25 cellular contexts compared by ENCODE assay signal in genomic region chr6:31383149-31383548, GRCh38. TPM values are rescaled to one million over a fixed set of nuclear protein-coding genes. Genes with fewer than 3 reads are reported as not detected.
DNase-seq lines count a peak whose midpoint lies in the region; ATAC-seq, FAIRE-seq and TF ChIP-seq lines count a peak whose summit lies in the region.
"Had no signal": no experiment of that assay in that cellular context is flagged by ENCODE, and none has a peak within 500 bp of the region (broad histone marks: within the 10 kb centered on the region; RNA-seq: fewer than 3 reads in every experiment).

No MANE protein-coding gene starts in this region.

- H3K9me3 Mint-ChIP-seq in osteocyte (ENCODE audit: unreplicated experiment): no peaks in the 10 kb centered on the region
- H3K9me3 Mint-ChIP-seq in naive thymus-derived CD4-positive, alpha-beta T cell: no peaks in the 10 kb centered on the region
- H3K9me3 Mint-ChIP-seq: endodermal cell; H9; T-helper 2 cell treated with Interferon-gamma antibody and Interleukin-4, amounts not matched to agents 5 μg/mL and 100 μg/mL, for 36 hours had no signal

- TF ChIP-seq RAD21 in HepG2 (CRISPR knock-in tag; IDR thresholded peaks at IDR 0.05): no peak

- H3K27ac Mint-ChIP-seq in osteocyte (ENCODE audit: unreplicated experiment): no peak overlapping the region
- H3K27ac Mint-ChIP-seq in naive thymus-derived CD4-positive, alpha-beta T cell: no peak overlapping the region
- H3K27ac Mint-ChIP-seq: endodermal cell; H9; neural progenitor cell; T-helper 2 cell treated with Interferon-gamma antibody and Interleukin-4, amounts not matched to agents 5 μg/mL and 100 μg/mL, for 36 hours had no signal

- intact Hi-C loops in HepG2 (cut with micrococcal nuclease; ENCODE audit: unreplicated experiment): no loop called here
- intact Hi-C loops in right lobe of liver (cut with DNase I): no loop called here
- intact Hi-C loops in esophagus muscularis mucosa (cut with DNase I): no loop called here
- intact Hi-C loops in naive thymus-derived CD4-positive, alpha-beta T cell (cut with micrococcal nuclease): no loop called here

- TF ChIP-seq CTCF in HepG2 (CRISPR knock-in tag; IDR thresholded peaks at IDR 0.05) (no peak), right lobe of liver (IDR thresholded peaks at IDR 0.05) (no peak), esophagus muscularis mucosa (IDR thresholded peaks at IDR 0.05) (no peak), osteocyte (IDR thresholded peaks at IDR 0.05) (no peak)

- H3K4me2 ChIP-seq in HepG2 (ENCODE audit: low read depth, low read length): no peak overlapping the region
- H3K4me2 ChIP-seq: neural progenitor cell had no signal

- H3K27me3 ChIP-seq in HepG2 (ENCODE audit: control insufficient read depth in 1 of 2, insufficient read depth in 2 of 2, low read length in 2 of 2) (peaks cover 2 to 29% of the 10 kb centered on the region in 2 experiments; a peak in 4 of 5 replicates), right lobe of liver (no peaks in the 10 kb centered on the region), esophagus muscularis mucosa (peaks cover 0 to 30% (median 0%) of the 10 kb centered on the region in 4 donors)
- H3K27me3 ChIP-seq in naive thymus-derived CD4-positive, alpha-beta T cell (ENCODE audit: control insufficient read depth in 2 of 2, insufficient read depth in 2 of 2, low read length in 2 of 2): peaks cover 0 to 3% of the 10 kb centered on the region in 2 donors
- H3K27me3 ChIP-seq: ascending aorta, neural progenitor cell, upper lobe of left lung had no signal

- in situ Hi-C loops in HepG2 (cut with HindIII; ENCODE audit: extremely low pct_ligation_motif_present, low pct_unique_long_range_greater_than_20kb): no loop called here

- no peak overlapping the region for H2AFZ ChIP-seq in HepG2 (ENCODE audit: low read length)
- H2AFZ ChIP-seq: neural progenitor cell had no signal

- TF ChIP-seq POLR2A in HepG2 (IDR thresholded peaks at IDR 0.05; ENCODE audit: insufficient read depth in 1 of 2, low read depth in 2 of 2, low read length in 2 of 2) (no peak), right lobe of liver (IDR thresholded peaks at IDR 0.05) (no peak), esophagus muscularis mucosa (IDR thresholded peaks at IDR 0.05; ENCODE audit: low read depth) (no peak)

- CTCF ChIA-PET in HepG2 (lab: Yijun Ruan, JAX; ENCODE audit: low intra/inter-chr PET ratio, low total read pairs): no interaction called here
- CTCF ChIA-PET in naive thymus-derived CD4-positive, alpha-beta T cell (lab: Charles Lee): no interaction called here

- H3K27me3 Mint-ChIP-seq in osteocyte (ENCODE audit: unreplicated experiment): peaks cover 58% of the 10 kb centered on the region
- H3K27me3 Mint-ChIP-seq in naive thymus-derived CD4-positive, alpha-beta T cell: peaks cover 8 to 40% (median 16%) of the 10 kb centered on the region in 5 donors

- POLR2A ChIA-PET in HepG2 (lab: Yijun Ruan, JAX): no interaction called here
- POLR2A ChIA-PET in naive thymus-derived CD4-positive, alpha-beta T cell (lab: Charles Lee): no interaction called here

- TF ChIP-seq EP300 in HepG2 (IDR thresholded peaks at IDR 0.05; ENCODE audit: low read depth in 2 of 2, low read length in 2 of 2) (no peak), HepG2 (CRISPR knock-in tag; IDR thresholded peaks at IDR 0.05; ENCODE audit: borderline replicate concordance) (no peak), esophagus muscularis mucosa (IDR thresholded peaks at IDR 0.05) (no peak)

- H3K9ac ChIP-seq in HepG2 (ENCODE audit: insufficient read depth, low read depth, low read length): no peak overlapping the region
- H3K9ac ChIP-seq: neural progenitor cell had no signal

- no peaks in the 10 kb centered on the region for H3K4me1 Mint-ChIP-seq in osteocyte (ENCODE audit: unreplicated experiment)
- H3K4me1 Mint-ChIP-seq in naive thymus-derived CD4-positive, alpha-beta T cell: peaks cover 0 to 2% (median 0%) of the 10 kb centered on the region in 7 donors

- H4K20me1 ChIP-seq in HepG2 (ENCODE audit: insufficient read depth, low read length): no peaks in the 10 kb centered on the region

- H3K27ac ChIP-seq in HepG2 (ENCODE audit: extremely low read length, insufficient read depth, low read length) (no peak overlapping the region), right lobe of liver (no peak overlapping the region), esophagus muscularis mucosa (replicated peaks in 1 of 4) (no peak overlapping the region)
- H3K27ac ChIP-seq in naive thymus-derived CD4-positive, alpha-beta T cell (ENCODE audit: low read depth, low read length): no peak overlapping the region
- H3K27ac ChIP-seq: ascending aorta, neural progenitor cell, SJSA1, upper lobe of left lung had no signal

- FAIRE-seq in HepG2 (lab: Jason Lieb, UNC): no peak
- FAIRE-seq: GM19239 had no signal

- no peak overlapping the region for H3K4me3 Mint-ChIP-seq in osteocyte (ENCODE audit: unreplicated experiment)
- H3K4me3 Mint-ChIP-seq in naive thymus-derived CD4-positive, alpha-beta T cell: no peak overlapping the region
- H3K4me3 Mint-ChIP-seq: endodermal cell; H9; neural progenitor cell; T-helper 2 cell treated with Interferon-gamma antibody and Interleukin-4, amounts not matched to agents 5 μg/mL and 100 μg/mL, for 36 hours had no signal

- H3K4me3 ChIP-seq in HepG2 (replicated peaks in 1 of 3; ENCODE audit: insufficient read depth in 1 of 3, low read depth in 2 of 3, low read length in 3 of 3) (no peak overlapping the region), right lobe of liver (no peak overlapping the region), esophagus muscularis mucosa (no peak overlapping the region)
- no peak overlapping the region for H3K4me3 ChIP-seq in naive thymus-derived CD4-positive, alpha-beta T cell (ENCODE audit: low read length)
- H3K4me3 ChIP-seq: ascending aorta, neural progenitor cell, SJSA1, upper lobe of left lung had no signal

- H3K36me3 ChIP-seq in HepG2 (replicated peaks in 1 of 2; ENCODE audit: control insufficient read depth in 1 of 2, insufficient read depth in 2 of 2, low read length in 2 of 2) (no peaks in the 10 kb centered on the region), right lobe of liver (no peaks in the 10 kb centered on the region), esophagus muscularis mucosa (no peaks in the 10 kb centered on the region)
- H3K36me3 ChIP-seq in naive thymus-derived CD4-positive, alpha-beta T cell (ENCODE audit: control insufficient read depth in 2 of 3, insufficient read depth in 3 of 3, low read length in 3 of 3): no peaks in the 10 kb centered on the region
- H3K36me3 ChIP-seq: ascending aorta, neural progenitor cell, SJSA1, upper lobe of left lung had no signal

- peaks cover 23% of the 10 kb centered on the region for H3K4me1 ChIP-seq in HepG2 (ENCODE audit: insufficient read depth, low read length)
- peaks cover 0 to 12% (median 0%) of the 10 kb centered on the region in 4 donors for H3K4me1 ChIP-seq in right lobe of liver
- no peaks in the 10 kb centered on the region for H3K4me1 ChIP-seq in esophagus muscularis mucosa
- H3K4me1 ChIP-seq in naive thymus-derived CD4-positive, alpha-beta T cell (ENCODE audit: control insufficient read depth in 2 of 2, insufficient read depth in 2 of 2, low read length in 2 of 2): no peaks in the 10 kb centered on the region
- H3K4me1 ChIP-seq: ascending aorta, SJSA1 had no signal

- no peaks in the 10 kb centered on the region for H3K9me3 ChIP-seq in HepG2 (ENCODE audit: low read length)
- H3K9me3 ChIP-seq in right lobe of liver: no peaks in the 10 kb centered on the region
- H3K9me3 ChIP-seq in esophagus muscularis mucosa: no peaks in the 10 kb centered on the region
- no peaks in the 10 kb centered on the region for H3K9me3 ChIP-seq in naive thymus-derived CD4-positive, alpha-beta T cell (ENCODE audit: control insufficient read depth in 2 of 3, low read length in 3 of 3)
- H3K9me3 ChIP-seq: ascending aorta, SJSA1, upper lobe of left lung had no signal

- H3K36me3 Mint-ChIP-seq in osteocyte (ENCODE audit: unreplicated experiment): no peaks in the 10 kb centered on the region
- peaks cover 0 to 4% (median 0%) of the 10 kb centered on the region in 5 donors for H3K36me3 Mint-ChIP-seq in naive thymus-derived CD4-positive, alpha-beta T cell
- H3K36me3 Mint-ChIP-seq: neural progenitor cell had no signal

- DNase-seq in HepG2 (ENCODE audit: low spot score) (no peak), right lobe of liver (no peak), NCI-H226 (peak; percentile 58), esophagus muscularis mucosa (ENCODE audit: extremely low spot score) (peak; percentile 34), osteocyte (ENCODE audit: extremely low spot score, unreplicated experiment) (no peak)
- no peak for DNase-seq in naive thymus-derived CD4-positive, alpha-beta T cell
- DNase-seq: activated CD8-positive, alpha-beta memory T cell treated with anti-CD3 and anti-CD28 coated beads, Interleukin-2, amount 50 U/mL, for 4 hours; activated naive CD4-positive, alpha-beta T cell; DMS79; endodermal cell; foreskin melanocyte; H9; left cardiac atrium; MV-4-11; NCI-H1930; NCI-H510A treated with DMSO at 0.1 percent for 48 hours; stimulated activated naive CD4-positive, alpha-beta T cell treated with Interleukin-2 at 50 U/mL for 16 hours; upper lobe of left lung had no signal

- H3K79me2 ChIP-seq in HepG2 (ENCODE audit: insufficient read depth, low read length): no peaks in the 10 kb centered on the region

- no peak for ATAC-seq in HepG2
- ATAC-seq in right lobe of liver: no peak
- no peak for ATAC-seq in GM21515 (IDR thresholded peaks at IDR 0.05; ENCODE audit: unreplicated experiment)
- ATAC-seq in GM19035 (IDR thresholded peaks at IDR 0.05; ENCODE audit: unreplicated experiment): no peak
- ATAC-seq in naive thymus-derived CD4-positive, alpha-beta T cell: no peak
- ATAC-seq: left cardiac atrium had no signal

- no TSS peak for BruUV-seq in HepG2 (replicated peaks; lab: Mats Ljungman, UMichigan)

- 33% methylated on average over 5 of the region's 5 CpGs for WGBS in HepG2 (ENCODE audit: low lambda C conversion rate)
- 49% methylated on average over 5 of the region's 5 CpGs for WGBS in right lobe of liver (ENCODE audit: insufficient coverage, low coverage, low lambda C conversion rate, missing lambda C conversion rate)
- WGBS in esophagus muscularis mucosa: 72% methylated on average over 5 of the region's 5 CpGs

RNA-seq across cellular contexts. Expression of gene MICA, which starts 20.2 kb away (rescaled TPM):
- total RNA-seq in HepG2 (2016; rRNA removed; fragmentation: Illumina TruSeq; extraction: Trizol) (20.5 and 38.1 TPM in 2 replicates), right lobe of liver (10 to 100 TPM in 1 of 6 experiments, 1 to 10 TPM in 5; 2.5 to 10.9 (median 6.1) TPM), esophagus muscularis mucosa (10 to 100 TPM; 18.9 to 35.4 (median 22.3) TPM), osteocyte (32.2 and 33.0 TPM in 2 replicates)
- 12.0 and 12.9 TPM in 2 replicates for total RNA-seq in HepG2 (2016; cell fraction: cytosol; rRNA removed; fragmentation: Illumina TruSeq; extraction: Trizol; ENCODE audit: low read depth)
- 20.8 and 39.1 TPM in 2 replicates for total RNA-seq in HepG2 (2016; cell fraction: insoluble cytoplasmic fraction; rRNA removed; fragmentation: Illumina TruSeq; extraction: Trizol)
- 19.5 and 19.6 TPM in 2 replicates for total RNA-seq in HepG2 (2016; cell fraction: membrane; rRNA removed; fragmentation: Illumina TruSeq; extraction: Trizol)
- 32.4 and 40.0 TPM in 2 replicates for total RNA-seq in HepG2 (2016; cell fraction: nucleus; rRNA removed; fragmentation: Illumina TruSeq; extraction: Trizol)
- polyA plus RNA-seq in HepG2 (2011; rRNA removed): 21.6 and 29.3 TPM in 2 replicates
- 28.9 and 34.6 TPM in 2 replicates for polyA plus RNA-seq in HepG2 (2011; cell fraction: cytosol; rRNA removed)
- polyA plus RNA-seq in HepG2 (2011; cell fraction: nucleus; rRNA removed): 28.9 and 39.2 TPM in 2 replicates
- 19.3 and 38.6 TPM in 2 replicates for polyA plus RNA-seq in HepG2 (2012)
- 9.5 TPM in 2 replicates for polyA plus RNA-seq in HepG2 (2016; cell fraction: cytosol; fragmentation: Illumina TruSeq; extraction: Trizol; ENCODE audit: low read depth)
- polyA plus RNA-seq in HepG2 (2016; cell fraction: insoluble cytoplasmic fraction; fragmentation: Illumina TruSeq; extraction: Trizol; ENCODE audit: low read depth): 17.8 and 18.4 TPM in 2 replicates
- 13.7 and 14.7 TPM in 2 replicates for polyA plus RNA-seq in HepG2 (2016; cell fraction: membrane; fragmentation: Illumina TruSeq; extraction: Trizol; ENCODE audit: low read depth)
- polyA plus RNA-seq in HepG2 (2016; cell fraction: nucleus; fragmentation: Illumina TruSeq; extraction: Trizol; ENCODE audit: insufficient read depth, low read depth): 58.2 and 58.4 TPM in 2 replicates
- polyA minus RNA-seq in HepG2 (2011; rRNA and poly(A)+ RNA removed; ENCODE audit: low replicate concordance): 22.9 and 58.3 TPM in 2 replicates
- 11.5 and 17.3 TPM in 2 replicates for polyA minus RNA-seq in HepG2 (2011; cell fraction: cytosol; rRNA and poly(A)+ RNA removed)
- 10.6 and 18.5 TPM in 2 replicates for polyA minus RNA-seq in HepG2 (2011; cell fraction: nucleus; rRNA and poly(A)+ RNA removed)
- total RNA-seq in naive thymus-derived CD4-positive, alpha-beta T cell: 10 to 100 TPM; 12.1 to 17.4 (median 15.2) TPM
- polyA plus RNA-seq in naive thymus-derived CD4-positive, alpha-beta T cell: 1 to 10 TPM; 4.3 to 8.4 TPM

RNA-seq across cellular contexts. Expression of gene HLA-B, which starts 26.2 kb away (rescaled TPM):
- total RNA-seq in HepG2 (2016; rRNA removed; fragmentation: Illumina TruSeq; extraction: Trizol): 15.5 and 35.3 TPM in 2 replicates
- 4.5 and 5.9 TPM in 2 replicates for total RNA-seq in HepG2 (2016; cell fraction: cytosol; rRNA removed; fragmentation: Illumina TruSeq; extraction: Trizol; ENCODE audit: low read depth)
- total RNA-seq in HepG2 (2016; cell fraction: insoluble cytoplasmic fraction; rRNA removed; fragmentation: Illumina TruSeq; extraction: Trizol): 21.5 and 54.7 TPM in 2 replicates
- total RNA-seq in HepG2 (2016; cell fraction: membrane; rRNA removed; fragmentation: Illumina TruSeq; extraction: Trizol): 7.5 and 8.0 TPM in 2 replicates
- 40.3 and 68.5 TPM in 2 replicates for total RNA-seq in HepG2 (2016; cell fraction: nucleus; rRNA removed; fragmentation: Illumina TruSeq; extraction: Trizol)
- 88.9 and 228 TPM in 2 replicates for polyA plus RNA-seq in HepG2 (2011; rRNA removed)
- polyA plus RNA-seq in HepG2 (2011; cell fraction: cytosol; rRNA removed): 88.0 and 248 TPM in 2 replicates
- 72.3 and 226 TPM in 2 replicates for polyA plus RNA-seq in HepG2 (2011; cell fraction: nucleus; rRNA removed)
- 132 and 223 TPM in 2 replicates for polyA plus RNA-seq in HepG2 (2012)
- polyA plus RNA-seq in HepG2 (2016; cell fraction: cytosol; fragmentation: Illumina TruSeq; extraction: Trizol; ENCODE audit: low read depth): 8.8 and 12.2 TPM in 2 replicates
- polyA plus RNA-seq in HepG2 (2016; cell fraction: insoluble cytoplasmic fraction; fragmentation: Illumina TruSeq; extraction: Trizol; ENCODE audit: low read depth): 21.0 and 27.1 TPM in 2 replicates
- polyA plus RNA-seq in HepG2 (2016; cell fraction: membrane; fragmentation: Illumina TruSeq; extraction: Trizol; ENCODE audit: low read depth): 7.9 and 9.2 TPM in 2 replicates
- polyA plus RNA-seq in HepG2 (2016; cell fraction: nucleus; fragmentation: Illumina TruSeq; extraction: Trizol; ENCODE audit: insufficient read depth, low read depth): 79.7 and 85.9 TPM in 2 replicates
- 49.6 and 219 TPM in 2 replicates for polyA minus RNA-seq in HepG2 (2011; rRNA and poly(A)+ RNA removed; ENCODE audit: low replicate concordance)
- polyA minus RNA-seq in HepG2 (2011; cell fraction: cytosol; rRNA and poly(A)+ RNA removed): 19.6 and 37.6 TPM in 2 replicates
- 4.6 and 44.0 TPM in 2 replicates for polyA minus RNA-seq in HepG2 (2011; cell fraction: nucleus; rRNA and poly(A)+ RNA removed)
- total RNA-seq in right lobe of liver: 1,000 to 10,000 TPM in 1 of 6 experiments, 100 to 1,000 TPM in 5; 232 to 1,122 (median 585) TPM
- 100 to 1,000 TPM; 336 to 628 (median 502) TPM for total RNA-seq in esophagus muscularis mucosa
- total RNA-seq in osteocyte: 642 and 768 TPM in 2 replicates
- total RNA-seq in naive thymus-derived CD4-positive, alpha-beta T cell: 1,000 to 10,000 TPM; 5,136 to 7,364 (median 5,516) TPM
- 1,000 to 10,000 TPM; 5,467 to 7,459 TPM for polyA plus RNA-seq in naive thymus-derived CD4-positive, alpha-beta T cell

Comparison
In these comparisons a context has a peak if more than half of its experiments do, and no peak if none do; other contexts are left out.
1. DNase-seq: peak in NCI-H226 (single experiment) and esophagus muscularis mucosa (single experiment); none in HepG2 (single experiment), right lobe of liver (0 of 3), osteocyte (single experiment) and naive thymus-derived CD4-positive, alpha-beta T cell (0 of 9).